In the genomic region with DNA sequence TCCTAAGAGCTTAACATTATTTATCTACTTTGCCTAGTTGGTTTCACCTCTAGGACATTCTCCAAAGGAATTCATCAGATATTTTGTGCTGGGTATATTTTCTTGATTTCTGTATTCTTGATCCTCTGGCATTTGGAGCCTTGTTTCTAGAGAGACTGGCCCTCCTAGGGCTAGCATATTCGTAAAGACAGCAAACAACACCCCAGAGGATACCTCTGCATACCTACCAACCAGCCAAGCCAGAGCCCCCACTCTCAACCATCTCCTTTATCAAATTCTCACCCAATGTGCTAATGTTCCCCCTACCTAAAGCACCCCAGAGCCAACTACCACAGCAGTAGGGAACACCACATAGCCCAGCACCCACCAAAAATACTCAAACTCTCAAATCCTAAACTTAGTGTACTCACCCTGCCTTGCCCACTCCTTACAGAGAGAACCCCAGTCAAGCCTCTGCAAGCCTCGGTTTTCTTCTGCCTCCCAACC, we compare ENCODE assay signal across 18 cellular contexts.
DNase-seq lines count a peak whose midpoint lies in the region; ATAC-seq and TF ChIP-seq lines count a peak whose summit lies in the region.
"Had no signal": no experiment of that assay in that cellular context is flagged by ENCODE, and none has a peak within 500 bp of the region (broad histone marks: within the 10 kb centered on the region; RNA-seq: fewer than 3 reads in every experiment).

No MANE protein-coding gene starts in this region.

- H3K9me3 ChIP-seq in PC-3 (ENCODE audit: low read length) = no peaks in the 10 kb centered on the region
- H3K9me3 ChIP-seq in esophagus muscularis mucosa = no peaks in the 10 kb centered on the region
- H3K9me3 ChIP-seq in trophoblast cell (ENCODE audit: insufficient read depth, low read depth, low read length) = no peaks in the 10 kb centered on the region

- H4K8ac ChIP-seq in trophoblast cell (ENCODE audit: low read depth, low read length) = no peak overlapping the region

- peaks cover 7% of the 10 kb centered on the region for H3K4me1 Mint-ChIP-seq in GM23338
- H3K4me1 Mint-ChIP-seq: B cell had no signal

- H3K36me3 ChIP-seq in GM23338 (ENCODE audit: insufficient read depth) (no peaks in the 10 kb centered on the region), PC-3 (ENCODE audit: low read depth, low read length) (no peaks in the 10 kb centered on the region), esophagus muscularis mucosa (no peaks in the 10 kb centered on the region), trophoblast cell (ENCODE audit: control insufficient read depth in 1 of 2, insufficient read depth in 2 of 2, low read length in 2 of 2) (peaks cover 0 to 3% of the 10 kb centered on the region in 2 experiments)
- H3K36me3 ChIP-seq: BLaER1 treated with 17β-estradiol and CSF1 and Interleukin-3, amounts not matched to agents 10 nM and 100 nM had no signal

- H3K27ac ChIP-seq in GM23338 (ENCODE audit: low read depth) = no peak overlapping the region
- no peak overlapping the region for H3K27ac ChIP-seq in PC-3 (ENCODE audit: low read length)
- no peak overlapping the region for H3K27ac ChIP-seq in esophagus muscularis mucosa (replicated peaks in 1 of 4)
- no peak overlapping the region for H3K27ac ChIP-seq in trophoblast cell (ENCODE audit: low read depth, low read length)
- H3K27ac ChIP-seq: 22Rv1; BLaER1 treated with 17β-estradiol and CSF1 and Interleukin-3, amounts not matched to agents 10 nM and 100 nM; GM23248 had no signal

- no peak overlapping the region for H4K91ac ChIP-seq in trophoblast cell (ENCODE audit: low read depth, low read length)

- no peak for TF ChIP-seq EP300 in esophagus muscularis mucosa (IDR thresholded peaks at IDR 0.05)

- H3K23ac ChIP-seq in trophoblast cell (ENCODE audit: low read length) = no peak overlapping the region

- H3K4me3 ChIP-seq in GM23338 (no peak overlapping the region), PC-3 (ENCODE audit: low read length) (no peak overlapping the region), esophagus muscularis mucosa (no peak overlapping the region), trophoblast cell (ENCODE audit: low read depth, low read length) (no peak overlapping the region)
- H3K4me3 ChIP-seq: BLaER1 treated with 17β-estradiol and CSF1 and Interleukin-3, amounts not matched to agents 10 nM and 100 nM; GM23248 had no signal

- H3K79me2 ChIP-seq in GM23338 (replicated peaks; ENCODE audit: insufficient read depth) (no peaks in the 10 kb centered on the region), PC-3 (ENCODE audit: low read length) (no peaks in the 10 kb centered on the region), trophoblast cell (ENCODE audit: control insufficient read depth, insufficient read depth, low read length, poor library complexity) (no peaks in the 10 kb centered on the region)

- POLR2A ChIA-PET in PC-3 (lab: Charles Lee; ENCODE audit: unreplicated experiment) = no interaction called here

- BruUV-seq in PC-3 (replicated peaks; lab: Mats Ljungman, UMichigan) = no TSS peak

- no peak overlapping the region for H2BK120ac ChIP-seq in trophoblast cell (ENCODE audit: insufficient read depth, low read length, poor library complexity)

- intact Hi-C loops in PC-3 (cut with micrococcal nuclease) = no loop called here
- intact Hi-C loops in esophagus muscularis mucosa (cut with DNase I) = no loop called here

- peak overlapping the region; percentile 3 for H3K18ac ChIP-seq in trophoblast cell (ENCODE audit: low read length)

- H3K4me1 ChIP-seq in GM23338 (ENCODE audit: insufficient read depth) = no peaks in the 10 kb centered on the region; the same call in 1 of the 2 replicates
- no peaks in the 10 kb centered on the region for H3K4me1 ChIP-seq in PC-3 (ENCODE audit: insufficient read depth, low read length)
- H3K4me1 ChIP-seq in esophagus muscularis mucosa = no peaks in the 10 kb centered on the region
- peaks cover 0 to 2% of the 10 kb centered on the region in 2 experiments for H3K4me1 ChIP-seq in trophoblast cell (ENCODE audit: control insufficient read depth in 1 of 2, insufficient read depth in 2 of 2, low read length in 2 of 2)
- H3K4me1 ChIP-seq: BLaER1 treated with 17β-estradiol and CSF1 and Interleukin-3, amounts not matched to agents 10 nM and 100 nM had no signal

- no peak overlapping the region for H3K14ac ChIP-seq in trophoblast cell (ENCODE audit: low read length)

- H3K9ac ChIP-seq in PC-3 (ENCODE audit: low read length) (no peak overlapping the region), trophoblast cell (ENCODE audit: low read length) (no peak overlapping the region)
- H3K9ac ChIP-seq: BLaER1 treated with 17β-estradiol and CSF1 and Interleukin-3, amounts not matched to agents 10 nM and 100 nM; GM23248 had no signal

- H2AK5ac ChIP-seq in trophoblast cell (ENCODE audit: low read length) = no peak overlapping the region

- no peak overlapping the region for H3K4me3 Mint-ChIP-seq in GM23338
- H3K4me3 Mint-ChIP-seq: B cell; CD8-positive, alpha-beta T cell; IgD-negative memory B cell had no signal

- CTCF ChIA-PET in PC-3 (lab: Charles Lee) = no interaction called here

- DNase-seq in GM23338 (ENCODE audit: low spot score) = no peak
- DNase-seq in PC-3 = no peak
- DNase-seq in esophagus muscularis mucosa (ENCODE audit: extremely low spot score) = peak; percentile 91
- no peak for DNase-seq in trophoblast cell
- DNase-seq in 8988T = no peak
- DNase-seq in NCI-H69 (lab: John Stamatoyannopoulos, UW) = no peak
- no peak for DNase-seq in stimulated activated naive CD4-positive, alpha-beta T cell (lab: John Stamatoyannopoulos, UW)
- DNase-seq: Calu3; CD8-positive, alpha-beta T cell; DMS79 treated with DMSO at 0.1 percent for 48 hours; GF-D8; GM23248 had no signal

- H2AFZ ChIP-seq in GM23338 (no peak overlapping the region), PC-3 (ENCODE audit: low read length) (0 out of 2 replicates have a peak overlapping the region, but pooled peaks have one; percentile 8), trophoblast cell (ENCODE audit: insufficient read depth, low read length, poor library complexity) (no peak overlapping the region)
- H2AFZ ChIP-seq: GM23248 had no signal

- TF ChIP-seq CTCF in GM23338 (conservative IDR thresholded peaks at IDR 0.05; ENCODE audit: low read depth in 2 of 2) = no peak
- no peak for TF ChIP-seq CTCF in PC-3 (conservative IDR thresholded peaks at IDR 0.05; ENCODE audit: low read depth, low read length)
- TF ChIP-seq CTCF in esophagus muscularis mucosa (IDR thresholded peaks at IDR 0.05) = no peak

- no peaks in the 10 kb centered on the region for H3K79me1 ChIP-seq in trophoblast cell (ENCODE audit: low read length)

- no peaks in the 10 kb centered on the region for H3K36me3 Mint-ChIP-seq in GM23338 (ENCODE audit: low read depth)
- H3K36me3 Mint-ChIP-seq: CD8-positive, alpha-beta T cell; IgD-negative memory B cell had no signal

- no peaks in the 10 kb centered on the region for H3K9me2 ChIP-seq in GM23338 (ENCODE audit: insufficient read depth)
- H3K9me2 ChIP-seq in PC-3 (replicated peaks; ENCODE audit: low read length) = no peaks in the 10 kb centered on the region; the same call in 1 of the 2 replicates

- H3K27me3 Mint-ChIP-seq in GM23338 (ENCODE audit: insufficient read depth, low read depth, poor library complexity) = peaks cover 2% of the 10 kb centered on the region
- H3K27me3 Mint-ChIP-seq: B cell, IgD-negative memory B cell had no signal

- no peak overlapping the region for H3K4me2 ChIP-seq in GM23338
- no peak overlapping the region for H3K4me2 ChIP-seq in PC-3 (ENCODE audit: low read length)
- H3K4me2 ChIP-seq in trophoblast cell (ENCODE audit: low read length) = no peak overlapping the region
- H3K4me2 ChIP-seq: BLaER1 treated with 17β-estradiol and CSF1 and Interleukin-3, amounts not matched to agents 10 nM and 100 nM had no signal

- ATAC-seq in GM23338 (peak; percentile 62), PC-3 (no peak), GM19035 (IDR thresholded peaks at IDR 0.05; ENCODE audit: unreplicated experiment) (no peak)
- ATAC-seq: CD8-positive, alpha-beta T cell; HCT116 had no signal

- H4K12ac ChIP-seq in trophoblast cell (ENCODE audit: low read depth, low read length) = no peak overlapping the region

- peak overlapping the region; percentile 46; the same call in 1 of the 2 replicates for H3K27ac Mint-ChIP-seq in GM23338
- H3K27ac Mint-ChIP-seq: B cell; CD8-positive, alpha-beta T cell; IgD-negative memory B cell had no signal

- no peaks in the 10 kb centered on the region for H3F3A ChIP-seq in GM23338 (replicated peaks; ENCODE audit: low read depth)
- H3F3A ChIP-seq in PC-3 (ENCODE audit: low read length, unreplicated experiment) = no peaks in the 10 kb centered on the region

- H2BK12ac ChIP-seq in trophoblast cell (ENCODE audit: low read length) = no peak overlapping the region

- H4K20me1 ChIP-seq in GM23338 (replicated peaks; ENCODE audit: insufficient read depth) = no peaks in the 10 kb centered on the region
- no peaks in the 10 kb centered on the region for H4K20me1 ChIP-seq in PC-3 (ENCODE audit: low read length)
- H4K20me1 ChIP-seq: BLaER1 treated with 17β-estradiol and CSF1 and Interleukin-3, amounts not matched to agents 10 nM and 100 nM had no signal

- no peak overlapping the region for H3K4ac ChIP-seq in trophoblast cell (ENCODE audit: low read depth, low read length)

- no peak overlapping the region for H2BK5ac ChIP-seq in trophoblast cell (ENCODE audit: low read depth, low read length, poor library complexity)

- H3K27me3 ChIP-seq in GM23338 (ENCODE audit: insufficient read depth) = no peaks in the 10 kb centered on the region
- H3K27me3 ChIP-seq in PC-3 (ENCODE audit: low read length) = no peaks in the 10 kb centered on the region
- H3K27me3 ChIP-seq in esophagus muscularis mucosa = no peaks in the 10 kb centered on the region
- H3K27me3 ChIP-seq in trophoblast cell (ENCODE audit: insufficient read depth, low read length) = no peaks in the 10 kb centered on the region
- H3K27me3 ChIP-seq: BLaER1 treated with 17β-estradiol and CSF1 and Interleukin-3, amounts not matched to agents 10 nM and 100 nM had no signal

- WGBS in esophagus muscularis mucosa = 72% methylated on average over 2 of the region's 2 CpGs
- no CpG with 5 or more reads among the region's 2 CpGs for WGBS in trophoblast cell (ENCODE audit: extremely low coverage, insufficient coverage, insufficient read length)

- peaks cover 6% of the 10 kb centered on the region; the same call in 2 of the 3 replicates for H3K9me3 Mint-ChIP-seq in GM23338

- TF ChIP-seq POLR2A in esophagus muscularis mucosa (IDR thresholded peaks at IDR 0.05; ENCODE audit: low read depth) = no peak

TF ChIP-seq in GM23338, 12 proteins besides CTCF, POLR2A, EP300 and RAD21:
- no peak for TF ChIP-seq JUNB (IDR thresholded peaks at IDR 0.05; ENCODE audit: unreplicated experiment)
- no peak for TF ChIP-seq ZNF114 (CRISPR knock-in tag; IDR thresholded peaks at IDR 0.05)
